Comparison of ENCODE assay signal across 21 cellular contexts in the genomic region with DNA sequence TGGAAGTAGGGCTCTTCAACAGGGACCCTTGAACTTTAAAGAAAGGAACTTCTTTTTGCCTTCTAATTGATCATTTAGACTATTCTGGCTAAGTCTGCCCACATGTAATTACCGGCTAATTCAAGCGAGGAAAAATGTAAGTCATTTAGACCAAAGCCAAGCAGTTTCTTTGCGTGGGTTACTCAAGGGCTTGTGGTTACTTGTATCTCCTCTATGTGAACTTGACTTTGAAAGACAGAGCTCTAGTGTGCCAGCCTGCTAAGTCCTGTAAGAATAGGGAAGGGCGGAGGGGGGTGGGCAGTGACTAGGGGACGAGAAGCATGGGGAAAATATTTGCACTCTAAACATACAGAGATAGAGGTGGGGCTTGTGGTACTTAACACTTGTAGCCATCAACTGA.
"Had no signal": no experiment of that assay in that cellular context is flagged by ENCODE, and none has a peak within 500 bp of the region (broad histone marks: within the 10 kb centered on the region; RNA-seq: fewer than 3 reads in every experiment).

No MANE protein-coding gene starts in this region.

- H3K9me3 ChIP-seq: mucosa of descending colon, right lobe of liver, spleen, testis, upper lobe of left lung had no signal

- H3K4me1 Mint-ChIP-seq: activated CD4-positive, alpha-beta memory T cell treated with anti-CD3 and anti-CD28 coated beads, Interleukin-2, amount 10 ng/mL, durations not matched to agents 7 days and 5 days; nephron; T-helper 17 cell had no signal

- H3K27ac ChIP-seq: epithelial cell of prostate, hepatocyte, right lobe of liver, spleen, testis, upper lobe of left lung had no signal

- H3K4me3 Mint-ChIP-seq: activated CD4-positive, alpha-beta memory T cell treated with anti-CD3 and anti-CD28 coated beads, Interleukin-2, amount 10 ng/mL, durations not matched to agents 7 days and 5 days; activated T-cell treated with anti-CD3 and anti-CD28 coated beads, Interleukin-2, amount 50 U/mL, for 24 hours; effector memory CD8-positive, alpha-beta T cell; nephron; stimulated activated naive CD8-positive, alpha-beta T cell treated with anti-CD3 and anti-CD28 coated beads, Interleukin-15, Interleukin-2, amounts not matched to agents 100 ng/mL and 50 ng/mL, for 24 hours; T-helper 17 cell had no signal

- H3K4me2 ChIP-seq: hepatocyte had no signal

- H3K36me3 ChIP-seq: right lobe of liver had no signal

- ATAC-seq: activated naive CD4-positive, alpha-beta T cell treated with anti-CD3 and anti-CD28 coated beads, Interleukin-2, amount 50 U/mL, for 72 hours; effector memory CD8-positive, alpha-beta T cell; left lobe of liver; mucosa of descending colon; T-helper 17 cell had no signal

- H3K9me3 Mint-ChIP-seq: activated CD4-positive, alpha-beta memory T cell treated with anti-CD3 and anti-CD28 coated beads, Interleukin-2, amount 10 ng/mL, durations not matched to agents 7 days and 5 days; activated naive CD4-positive, alpha-beta T cell treated with anti-CD3 and anti-CD28 coated beads, Interleukin-2, amount 50 U/mL, for 72 hours; activated T-cell treated with anti-CD3 and anti-CD28 coated beads, Interleukin-2, amount 50 U/mL, for 24 hours; effector memory CD8-positive, alpha-beta T cell; nephron; stimulated activated naive CD8-positive, alpha-beta T cell treated with anti-CD3 and anti-CD28 coated beads, Interleukin-15, Interleukin-2, amounts not matched to agents 100 ng/mL and 50 ng/mL, for 24 hours had no signal

- H3K27me3 ChIP-seq: hepatocyte, right lobe of liver, spleen, testis, upper lobe of left lung had no signal

- DNase-seq: activated CD4-positive, alpha-beta memory T cell treated with anti-CD3 and anti-CD28 coated beads, Interleukin-2, amount 10 ng/mL, durations not matched to agents 7 days and 5 days; activated CD4-positive, alpha-beta T cell treated with anti-CD3 and anti-CD28 coated beads for 4 hours; activated gamma-delta T cell; activated T-cell treated with anti-CD3 and anti-CD28 coated beads, Interleukin-2, amount 50 U/mL, for 24 hours; dermis blood vessel endothelial cell; effector memory CD8-positive, alpha-beta T cell; mucosa of descending colon; nucleus accumbens; right lobe of liver; spleen; T-helper 17 cell; testis; upper lobe of left lung had no signal

- H3K36me3 Mint-ChIP-seq: activated naive CD4-positive, alpha-beta T cell treated with anti-CD3 and anti-CD28 coated beads, Interleukin-2, amount 50 U/mL, for 72 hours had no signal

- H3K27me3 Mint-ChIP-seq: activated CD4-positive, alpha-beta memory T cell treated with anti-CD3 and anti-CD28 coated beads, Interleukin-2, amount 10 ng/mL, durations not matched to agents 7 days and 5 days; activated T-cell treated with anti-CD3 and anti-CD28 coated beads, Interleukin-2, amount 50 U/mL, for 24 hours; progenitor cell of endocrine pancreas; stimulated activated naive CD8-positive, alpha-beta T cell treated with anti-CD3 and anti-CD28 coated beads, Interleukin-15, Interleukin-2, amounts not matched to agents 100 ng/mL and 50 ng/mL, for 24 hours had no signal

- H3K79me2 ChIP-seq: hepatocyte had no signal

- H3K4me3 ChIP-seq: hepatocyte, mucosa of descending colon, right lobe of liver, spleen, testis, upper lobe of left lung had no signal

- H3K4me1 ChIP-seq: spleen, testis had no signal

- FAIRE-seq: keratinocyte had no signal

- H2AFZ ChIP-seq: hepatocyte had no signal

- H3K27ac Mint-ChIP-seq: activated CD4-positive, alpha-beta memory T cell treated with anti-CD3 and anti-CD28 coated beads, Interleukin-2, amount 10 ng/mL, durations not matched to agents 7 days and 5 days; activated naive CD4-positive, alpha-beta T cell treated with anti-CD3 and anti-CD28 coated beads, Interleukin-2, amount 50 U/mL, for 72 hours; activated T-cell treated with anti-CD3 and anti-CD28 coated beads, Interleukin-2, amount 50 U/mL, for 24 hours; effector memory CD8-positive, alpha-beta T cell; nephron; progenitor cell of endocrine pancreas; stimulated activated naive CD8-positive, alpha-beta T cell treated with anti-CD3 and anti-CD28 coated beads, Interleukin-15, Interleukin-2, amounts not matched to agents 100 ng/mL and 50 ng/mL, for 24 hours; T-helper 17 cell had no signal
